23 cellular contexts compared by ENCODE assay signal in genomic region chr1:232841823-232842565, GRCh38.
"Had no signal": no experiment of that assay in that cellular context is flagged by ENCODE, and none has a peak within 500 bp of the region (broad histone marks: within the 10 kb centered on the region; RNA-seq: fewer than 3 reads in every experiment).

No MANE protein-coding gene starts in this region.

- ATAC-seq: WTC11 had no signal

- H3K4me1 Mint-ChIP-seq: activated naive CD4-positive, alpha-beta T cell treated with anti-CD3 and anti-CD28 coated beads, Interleukin-2, amount 10 ng/mL, durations not matched to agents 7 days and 5 days had no signal

- H3K27ac Mint-ChIP-seq: activated naive CD4-positive, alpha-beta T cell treated with anti-CD3 and anti-CD28 coated beads, Interleukin-2, amount 10 ng/mL, durations not matched to agents 7 days and 5 days; activated naive CD8-positive, alpha-beta T cell treated with anti-CD3 and anti-CD28 coated beads for 36 hours; activated T-helper 2 cell treated with anti-CD3 and anti-CD28 coated beads, Interferon-gamma antibody, Interleukin-2, Interleukin-4, amounts not matched to agents 10 μg/mL and 5 μg/mL and 100 μg/mL, durations not matched to agents 14 hours and 24 hours and 36 hours; T-helper 1 cell treated with Interleukin-12 subunit alpha and Interleukin-12 subunit beta and Interleukin-4 antibody, amounts not matched to agents 30 μg/mL and 1 μg/mL, for 36 hours; WTC11 had no signal

- H3K9me3 Mint-ChIP-seq: activated naive CD4-positive, alpha-beta T cell treated with anti-CD3 and anti-CD28 coated beads, Interleukin-2, amount 10 ng/mL, durations not matched to agents 7 days and 5 days; activated T-helper 2 cell treated with anti-CD3 and anti-CD28 coated beads, Interferon-gamma antibody, Interleukin-2, Interleukin-4, amounts not matched to agents 10 μg/mL and 5 μg/mL and 100 μg/mL, durations not matched to agents 14 hours and 24 hours and 36 hours had no signal

- H3K4me3 Mint-ChIP-seq: activated naive CD4-positive, alpha-beta T cell treated with anti-CD3 and anti-CD28 coated beads, Interleukin-2, amount 10 ng/mL, durations not matched to agents 7 days and 5 days; activated naive CD8-positive, alpha-beta T cell treated with anti-CD3 and anti-CD28 coated beads for 36 hours; T-helper 1 cell treated with Interleukin-12 subunit alpha and Interleukin-12 subunit beta and Interleukin-4 antibody, amounts not matched to agents 30 μg/mL and 1 μg/mL, for 36 hours; WTC11 had no signal

- H3K4me3 ChIP-seq: cardiac muscle cell, PC-9 had no signal

- H3K27ac ChIP-seq: brain microvascular endothelial cell, cardiac muscle cell, PC-9 had no signal

- H2AFZ ChIP-seq: PC-9 had no signal

- H3K27me3 ChIP-seq: brain microvascular endothelial cell, cardiac muscle cell had no signal

- H3K4me2 ChIP-seq: PC-9 had no signal

- H3K36me3 ChIP-seq: brain microvascular endothelial cell, cardiac muscle cell had no signal

- DNase-seq: activated CD4-positive, alpha-beta T cell treated with anti-CD3 and anti-CD28 coated beads for 48 hours; activated CD4-positive, alpha-beta T cell treated with anti-CD3 and anti-CD28 coated beads, Interleukin-2, amount 50 U/mL, for 4 hours; activated CD4-positive, CD25-positive, alpha-beta regulatory T cell treated with anti-CD3 and anti-CD28 coated beads, Interleukin-2, amount 50 U/mL, for 72 hours; activated CD8-positive, alpha-beta memory T cell treated with anti-CD3 and anti-CD28 coated beads for 24 hours; activated gamma-delta T cell treated with Interleukin-2 at 50 U/mL for 16 hours; activated naive CD4-positive, alpha-beta T cell treated with anti-CD3 and anti-CD28 coated beads, Interleukin-2, amount 10 ng/mL, durations not matched to agents 7 days and 5 days; activated naive CD8-positive, alpha-beta T cell treated with anti-CD3 and anti-CD28 coated beads for 36 hours; activated T-cell treated with anti-CD3 and anti-CD28 coated beads, Interleukin-2, amount 50 U/mL, for 48 hours; brain microvascular endothelial cell; Karpas-422; MM.1S; NCI-H1105; NCI-H1436; NCI-H1694 treated with DMSO at 0.1 percent for 48 hours; NCI-H2081; NCI-H510A treated with DMSO at 0.1 percent for 48 hours; NCI-H69; PC-9; SHP77 treated with DMSO at 0.1 percent for 48 hours had no signal

- H3K27me3 Mint-ChIP-seq: activated naive CD8-positive, alpha-beta T cell treated with anti-CD3 and anti-CD28 coated beads for 36 hours had no signal

- H3K36me3 Mint-ChIP-seq: activated naive CD4-positive, alpha-beta T cell treated with anti-CD3 and anti-CD28 coated beads, Interleukin-2, amount 10 ng/mL, durations not matched to agents 7 days and 5 days had no signal
